24 cellular contexts compared by ENCODE assay signal in genomic region chr2:219215871-219216536, GRCh38. TPM values are rescaled to one million over a fixed set of nuclear protein-coding genes. Genes with fewer than 3 reads are reported as not detected.
DNase-seq lines count a peak whose midpoint lies in the region; ATAC-seq and TF ChIP-seq lines count a peak whose summit lies in the region.
"Had no signal": no experiment of that assay in that cellular context is flagged by ENCODE, and none has a peak within 500 bp of the region (broad histone marks: within the 10 kb centered on the region; RNA-seq: fewer than 3 reads in every experiment).

No MANE protein-coding gene starts in this region.

- H3K27me3 ChIP-seq in BLaER1 treated with 17β-estradiol and CSF1 and Interleukin-3, amounts not matched to agents 10 nM and 100 nM = no peaks in the 10 kb centered on the region
- H3K27me3 ChIP-seq in OCI-LY1 (ENCODE audit: insufficient read depth, low read length) (no peaks in the 10 kb centered on the region), psoas muscle (ENCODE audit: insufficient read depth in 3 of 3, low read length in 2 of 3) (no peaks in the 10 kb centered on the region)
- H3K27me3 ChIP-seq: cardiac muscle cell, hepatocyte, MG63, transverse colon had no signal

- H3K36me3 ChIP-seq in BLaER1 treated with 17β-estradiol and CSF1 and Interleukin-3, amounts not matched to agents 10 nM and 100 nM = peaks cover 27 to 70% (median 50%) of the 10 kb centered on the region in 11 experiments
- H3K36me3 ChIP-seq in OCI-LY1 (ENCODE audit: insufficient read depth, low read length) (peaks cover 67% of the 10 kb centered on the region), psoas muscle (ENCODE audit: insufficient read depth in 1 of 2, low read depth in 1 of 2) (peaks cover 2 to 75% of the 10 kb centered on the region in 2 donors)

- peaks cover 32% of the 10 kb centered on the region for H3K36me3 Mint-ChIP-seq in activated CD4-positive, alpha-beta memory T cell treated with anti-CD3 and anti-CD28 coated beads for 36 hours

- no peaks in the 10 kb centered on the region for H3K9me2 ChIP-seq in OCI-LY1 (ENCODE audit: low read depth, low read length)

- TF ChIP-seq CTCF in OCI-LY1 (IDR thresholded peaks at IDR 0.05; ENCODE audit: low read length) = no peak
- TF ChIP-seq CTCF in psoas muscle (IDR thresholded peaks at IDR 0.05) = no peak

- no peak overlapping the region for H3K4me3 ChIP-seq in BLaER1 treated with 17β-estradiol and CSF1 and Interleukin-3, amounts not matched to agents 10 nM and 100 nM
- H3K4me3 ChIP-seq in OCI-LY1 (ENCODE audit: low read depth, low read length, poor library complexity, severe bottlenecking) = no peak overlapping the region
- H3K4me3 ChIP-seq in psoas muscle = no peak overlapping the region
- H3K4me3 ChIP-seq: cardiac muscle cell, hepatocyte, MG63, skin epidermis, transverse colon had no signal

- no peaks in the 10 kb centered on the region for H3K27me3 Mint-ChIP-seq in activated CD4-positive, alpha-beta memory T cell treated with anti-CD3 and anti-CD28 coated beads for 36 hours
- H3K27me3 Mint-ChIP-seq: naive thymus-derived CD8-positive, alpha-beta T cell had no signal

- H3K27ac Mint-ChIP-seq in activated CD4-positive, alpha-beta memory T cell treated with anti-CD3 and anti-CD28 coated beads for 36 hours = no peak overlapping the region

- no peak for ATAC-seq in psoas muscle
- ATAC-seq in HG02870 (IDR thresholded peaks at IDR 0.05; ENCODE audit: unreplicated experiment) = no peak
- no peak for ATAC-seq in HG03196 (IDR thresholded peaks at IDR 0.05; ENCODE audit: unreplicated experiment)
- ATAC-seq: HCT116; naive thymus-derived CD8-positive, alpha-beta T cell; stimulated activated naive CD8-positive, alpha-beta T cell treated with anti-CD3 and anti-CD28 coated beads, Interleukin-15, Interleukin-2, amounts not matched to agents 100 U/mL and 50 U/mL, for 24 hours had no signal

- no peaks in the 10 kb centered on the region for H3K9me3 Mint-ChIP-seq in activated CD4-positive, alpha-beta memory T cell treated with anti-CD3 and anti-CD28 coated beads for 36 hours
- H3K9me3 Mint-ChIP-seq: naive thymus-derived CD8-positive, alpha-beta T cell had no signal

- H3K9me3 ChIP-seq in BLaER1 treated with 17β-estradiol and CSF1 and Interleukin-3, amounts not matched to agents 10 nM and 100 nM (replicated peaks in 1 of 11) = no peaks in the 10 kb centered on the region
- H3K9me3 ChIP-seq in OCI-LY1 (ENCODE audit: low read length) = no peaks in the 10 kb centered on the region
- no peaks in the 10 kb centered on the region for H3K9me3 ChIP-seq in psoas muscle
- H3K9me3 ChIP-seq: MG63, transverse colon had no signal

- H3K27ac ChIP-seq in BLaER1 treated with 17β-estradiol and CSF1 and Interleukin-3, amounts not matched to agents 10 nM and 100 nM = peak overlapping the region in 1 of 11 experiments; percentile 85; a peak in 3 of 22 replicates
- H3K27ac ChIP-seq in OCI-LY1 (ENCODE audit: low read depth, low read length, poor library complexity, severe bottlenecking) = peak overlapping the region; percentile 13
- H3K27ac ChIP-seq in psoas muscle = peak overlapping the region; percentile 92
- H3K27ac ChIP-seq: cardiac muscle cell, hepatocyte, parathyroid adenoma had no signal

- CTCF ChIA-PET in activated CD4-positive, alpha-beta memory T cell treated with anti-CD3 and anti-CD28 coated beads for 36 hours (lab: Charles Lee) = interaction anchor here (0.6 to 2.4 kb wide), 5 partner anchors 46 to 324 kb away, joined by 3 to 8 read pairs (median 3); partner anchors contain the start of genes DNAJB2 and SLC23A3

- peaks cover 4 to 42% (median 17%) of the 10 kb centered on the region in 11 experiments; a peak in 15 of 22 replicates for H4K20me1 ChIP-seq in BLaER1 treated with 17β-estradiol and CSF1 and Interleukin-3, amounts not matched to agents 10 nM and 100 nM
- no peaks in the 10 kb centered on the region for H4K20me1 ChIP-seq in OCI-LY1 (ENCODE audit: insufficient read depth, low read length)

- H3K4me2 ChIP-seq in BLaER1 treated with 17β-estradiol and CSF1 and Interleukin-3, amounts not matched to agents 10 nM and 100 nM = peak overlapping the region in 10 of 11 experiments; percentile 26 to 100 (median 98); a peak in 17 of 22 replicates
- H3K4me2 ChIP-seq in OCI-LY1 (ENCODE audit: low read length) = no peak overlapping the region
- H3K4me2 ChIP-seq: hepatocyte had no signal

- no peak overlapping the region for H3K4me3 Mint-ChIP-seq in activated CD4-positive, alpha-beta memory T cell treated with anti-CD3 and anti-CD28 coated beads for 36 hours

- H3F3A ChIP-seq in OCI-LY1 (ENCODE audit: insufficient read depth, low read length) = no peaks in the 10 kb centered on the region

- no peaks in the 10 kb centered on the region for H3K79me2 ChIP-seq in OCI-LY1 (ENCODE audit: insufficient read depth, low read length)
- H3K79me2 ChIP-seq: parathyroid adenoma had no signal

- 91 to 93% (median 92%) methylated on average over 27 of the region's 27 CpGs for WGBS in psoas muscle, 3 donors

- H2AFZ ChIP-seq in OCI-LY1 (ENCODE audit: low read length) = no peak overlapping the region
- H2AFZ ChIP-seq: hepatocyte, parathyroid adenoma had no signal

- H3K9ac ChIP-seq in BLaER1 treated with 17β-estradiol and CSF1 and Interleukin-3, amounts not matched to agents 10 nM and 100 nM = peak overlapping the region in 2 of 11 experiments; percentile 15 to 45; a peak in 2 of 22 replicates
- H3K9ac ChIP-seq in OCI-LY1 (ENCODE audit: low read length) = no peak overlapping the region
- H3K9ac ChIP-seq: parathyroid adenoma had no signal

- POLR2A ChIA-PET in activated CD4-positive, alpha-beta memory T cell treated with anti-CD3 and anti-CD28 coated beads for 36 hours (lab: Charles Lee) = interaction anchor here (0.8 to 1.3 kb wide), 4 partner anchors 8 to 62 kb away, joined by 3 to 4 read pairs (median 4); partner anchors contain the start of genes CNPPD1, TUBA4A and TUBA4B

- peak in 37 of 42 donors; percentile 10 to 75 (median 48) for DNase-seq in head of caudate nucleus
- no peak for DNase-seq in psoas muscle
- DNase-seq in activated CD4-positive, alpha-beta memory T cell treated with anti-CD3 and anti-CD28 coated beads for 36 hours = no peak
- DNase-seq in activated CD4-positive, alpha-beta T cell treated with anti-CD3 and anti-CD28 coated beads, Interleukin-2, amount 50 U/mL, for 4 hours = no peak
- DNase-seq: activated gamma-delta T cell treated with Interleukin-2 at 50 U/mL for 16 hours; activated T-cell treated with anti-CD3 and anti-CD28 coated beads for 4 hours; amniotic stem cell; dermis blood vessel endothelial cell; MG63; NCI-H2171 treated with DMSO at 0.1 percent for 48 hours; NCI-H748 treated with DMSO at 0.1 percent for 48 hours; SHP77; stimulated activated naive CD8-positive, alpha-beta T cell treated with anti-CD3 and anti-CD28 coated beads, Interleukin-15, Interleukin-2, amounts not matched to agents 100 U/mL and 50 U/mL, for 24 hours; transverse colon had no signal

- peaks cover 26% of the 10 kb centered on the region for H3K4me1 Mint-ChIP-seq in activated CD4-positive, alpha-beta memory T cell treated with anti-CD3 and anti-CD28 coated beads for 36 hours (ENCODE audit: low read depth)

- peaks cover 40 to 61% (median 50%) of the 10 kb centered on the region in 10 experiments for H3K4me1 ChIP-seq in BLaER1 treated with 17β-estradiol and CSF1 and Interleukin-3, amounts not matched to agents 10 nM and 100 nM
- H3K4me1 ChIP-seq in OCI-LY1 (ENCODE audit: insufficient read depth, low read length, severe bottlenecking) (peaks cover 21% of the 10 kb centered on the region), psoas muscle (peaks cover 24% of the 10 kb centered on the region)

- intact Hi-C loops in head of caudate nucleus (cut with DNase I) (no loop called here), psoas muscle (cut with DNase I) (loop anchor here in 1 of 2 donors (5.0 kb wide), 1 partner anchor 39 kb away; the partner anchor contains the start of genes CNPPD1 and RETREG2)
- intact Hi-C loops in activated CD4-positive, alpha-beta memory T cell treated with anti-CD3 and anti-CD28 coated beads for 36 hours (cut with micrococcal nuclease) = no loop called here

RNA-seq across cellular contexts. Expression of gene ABCB6, which starts 2.8 kb away (rescaled TPM):
- 10 to 100 TPM; 24.4 to 55.7 (median 43.5) TPM for total RNA-seq in psoas muscle
- polyA plus RNA-seq in psoas muscle = 10 to 100 TPM; 31.0 to 64.9 (median 42.2) TPM
- total RNA-seq in activated CD4-positive, alpha-beta memory T cell treated with anti-CD3 and anti-CD28 coated beads for 36 hours = 10 to 100 TPM; 11.5 to 11.7 TPM

RNA-seq across cellular contexts. Expression of gene ZFAND2B, which starts 9.4 kb away (rescaled TPM):
- 10 to 100 TPM; 19.0 to 26.6 (median 22.1) TPM for total RNA-seq in psoas muscle
- polyA plus RNA-seq in psoas muscle = 10 to 100 TPM; 22.4 to 46.2 (median 32.6) TPM
- total RNA-seq in activated CD4-positive, alpha-beta memory T cell treated with anti-CD3 and anti-CD28 coated beads for 36 hours = 10 to 100 TPM; 31.9 to 34.4 TPM

RNA-seq across cellular contexts. Expression of gene ATG9A, which starts 13.4 kb away (rescaled TPM):
- total RNA-seq in psoas muscle = 100 to 1,000 TPM; 111 to 180 (median 122) TPM
- polyA plus RNA-seq in psoas muscle = 100 to 1,000 TPM in 1 of 3 donors, 10 to 100 TPM in 2; 41.6 to 107 (median 74.0) TPM
- 10 to 100 TPM; 34.7 to 39.5 TPM for total RNA-seq in activated CD4-positive, alpha-beta memory T cell treated with anti-CD3 and anti-CD28 coated beads for 36 hours

RNA-seq across cellular contexts. Expression of gene ANKZF1, which starts 13.6 kb away (rescaled TPM):
- total RNA-seq in psoas muscle = 10 to 100 TPM in 3 of 4 donors, 1 to 10 TPM in 1; 9.3 to 29.4 (median 15.2) TPM
- polyA plus RNA-seq in psoas muscle = 10 to 100 TPM in 2 of 3 donors, 1 to 10 TPM in 1; 8.7 to 27.8 (median 14.9) TPM
- 10 to 100 TPM; 97.0 to 97.5 TPM for total RNA-seq in activated CD4-positive, alpha-beta memory T cell treated with anti-CD3 and anti-CD28 coated beads for 36 hours

RNA-seq across cellular contexts. Expression of gene GLB1L, which starts 29.2 kb away (rescaled TPM):
- total RNA-seq in psoas muscle = 1 to 10 TPM in 1 of 4 donors, under 1 TPM in 3; 0.59 to 1.6 (median 0.92) TPM
- polyA plus RNA-seq in psoas muscle = 1 to 10 TPM in 1 of 3 donors, under 1 TPM in 2; 0.55 to 3.7 (median 0.82) TPM
- 1 to 10 TPM; 4.8 to 4.9 TPM for total RNA-seq in activated CD4-positive, alpha-beta memory T cell treated with anti-CD3 and anti-CD28 coated beads for 36 hours

Comparison
In these comparisons a context has a peak if more than half of its experiments do, and no peak if none do; other contexts are left out.
1. DNase-seq: peak in head of caudate nucleus (37 of 42); none in psoas muscle (0 of 2), activated CD4-positive, alpha-beta memory T cell treated with anti-CD3 and anti-CD28 coated beads for 36 hours (single experiment) and activated CD4-positive, alpha-beta T cell treated with anti-CD3 and anti-CD28 coated beads, Interleukin-2, amount 50 U/mL, for 4 hours (0 of 2).